1 cellular context compared by ENCODE assay signal in genomic region chr3:195888311-195888761, GRCh38.
TF ChIP-seq lines count a peak whose summit lies in the region.

No MANE protein-coding gene starts in this region.

TF ChIP-seq in H1, 55 proteins besides CTCF, POLR2A, EP300 and RAD21:
- TF ChIP-seq EZH2 (IDR thresholded peaks at IDR 0.05; ENCODE audit: low read depth, low read length, severe bottlenecking) = no peak
- no peak for TF ChIP-seq TCF12 (IDR thresholded peaks at IDR 0.05; ENCODE audit: low read depth, low read length)
